14 cellular contexts compared by ENCODE assay signal in genomic region chr17:57462007-57462579, GRCh38.
DNase-seq lines count a peak whose midpoint lies in the region; ATAC-seq, FAIRE-seq and TF ChIP-seq lines count a peak whose summit lies in the region.
"Had no signal": no experiment of that assay in that cellular context is flagged by ENCODE, and none has a peak within 500 bp of the region (broad histone marks: within the 10 kb centered on the region; RNA-seq: fewer than 3 reads in every experiment).

No MANE protein-coding gene starts in this region.

- TF ChIP-seq CTCF in natural killer cell (IDR thresholded peaks at IDR 0.05): no peak
- no peak for TF ChIP-seq CTCF in GM13976 (IDR thresholded peaks at IDR 0.05; ENCODE audit: borderline replicate concordance, control extremely low read depth, extremely low read depth, insufficient read depth, missing control alignments)

- no peaks in the 10 kb centered on the region for H3K4me1 ChIP-seq in small intestine (ENCODE audit: control insufficient read depth in 2 of 2, insufficient read depth in 1 of 2, low read depth in 1 of 2, low read length in 1 of 2)
- H3K4me1 ChIP-seq: pancreas had no signal

- H3K27ac ChIP-seq in small intestine (ENCODE audit: low read depth in 1 of 2, low read length in 1 of 2): no peak overlapping the region
- H3K27ac ChIP-seq: SK-N-MC, VCaP had no signal

- peaks cover 61 to 68% of the 10 kb centered on the region in 2 donors for H3K4me1 Mint-ChIP-seq in natural killer cell treated with Interleukin-12 subunit alpha and Interleukin-12 subunit beta and Interleukin-15 and Interleukin-18, amount 100 ng/mL, for 72 hours (ENCODE audit: low read depth in 2 of 2)
- H3K4me1 Mint-ChIP-seq in natural killer cell: peaks cover 27% of the 10 kb centered on the region in 2 donors
- H3K4me1 Mint-ChIP-seq in activated CD4-positive, alpha-beta memory T cell treated with anti-CD3 and anti-CD28 coated beads for 36 hours (ENCODE audit: low read depth): peaks cover 68% of the 10 kb centered on the region
- H3K4me1 Mint-ChIP-seq in memory B cell: peaks cover 46% of the 10 kb centered on the region

- WGBS in small intestine, 3 donors: 82 to 93% (median 90%) methylated on average over 4 of the region's 4 CpGs

- no peaks in the 10 kb centered on the region for H3K27me3 ChIP-seq in small intestine (ENCODE audit: control insufficient read depth in 2 of 2, insufficient read depth in 2 of 2, low read length in 2 of 2)
- H3K27me3 ChIP-seq: pancreas had no signal

- H3K36me3 Mint-ChIP-seq in natural killer cell treated with Interleukin-12 subunit alpha and Interleukin-12 subunit beta and Interleukin-15 and Interleukin-18, amount 100 ng/mL, for 72 hours: peaks cover 5% of the 10 kb centered on the region
- H3K36me3 Mint-ChIP-seq in natural killer cell (no peaks in the 10 kb centered on the region), memory B cell (peaks cover 5% of the 10 kb centered on the region)
- peaks cover 5% of the 10 kb centered on the region for H3K36me3 Mint-ChIP-seq in activated CD4-positive, alpha-beta memory T cell treated with anti-CD3 and anti-CD28 coated beads for 36 hours

- intact Hi-C loops in natural killer cell (cut with micrococcal nuclease): no loop called here
- intact Hi-C loops in activated CD4-positive, alpha-beta memory T cell treated with anti-CD3 and anti-CD28 coated beads for 36 hours (cut with micrococcal nuclease): loop anchor here (2.0 to 5.0 kb wide), 4 partner anchors 23 to 220 kb away; partner anchors contain the start of gene MSI2

- POLR2A ChIA-PET in activated CD4-positive, alpha-beta memory T cell treated with anti-CD3 and anti-CD28 coated beads for 36 hours (lab: Charles Lee): interaction anchor here (1.3 to 3.7 kb wide), 2 partner anchors 12 to 21 kb away, joined by 3 to 25 read pairs; no protein-coding TSS in a partner anchor

- FAIRE-seq in small intestine (lab: Jason Lieb, UNC): no peak
- FAIRE-seq: pancreas had no signal

- ATAC-seq in natural killer cell treated with Interleukin-12 subunit alpha and Interleukin-12 subunit beta and Interleukin-15 and Interleukin-18, amount 100 ng/mL, for 72 hours: no peak
- ATAC-seq in natural killer cell (no peak), memory B cell (ENCODE audit: low read depth) (no peak)

- H3K9me3 ChIP-seq in small intestine (ENCODE audit: control insufficient read depth, low read depth): no peaks in the 10 kb centered on the region
- H3K9me3 ChIP-seq: pancreas had no signal

- H3K4me3 ChIP-seq in small intestine (ENCODE audit: low read depth in 1 of 2, low read length in 2 of 2): no peak overlapping the region
- H3K4me3 ChIP-seq: pancreas, SK-N-MC had no signal

- in situ Hi-C loops in GM13976 (cut with MboI; ENCODE audit: low sequenced_read_pairs, unreplicated experiment): no loop called here

- CTCF ChIA-PET in activated CD4-positive, alpha-beta memory T cell treated with anti-CD3 and anti-CD28 coated beads for 36 hours (lab: Charles Lee): interaction anchor here (1.0 to 3.0 kb wide), 3 partner anchors 21 to 210 kb away, joined by 3 to 17 read pairs (median 3); no protein-coding TSS in a partner anchor

- DNase-seq in natural killer cell treated with Interleukin-12 subunit alpha and Interleukin-12 subunit beta and Interleukin-15 and Interleukin-18, amount 100 ng/mL, for 72 hours (ENCODE audit: low spot score): no peak
- DNase-seq in natural killer cell (no peak), memory B cell (ENCODE audit: low spot score in 2 of 2) (no peak), germinal center (ENCODE audit: low spot score) (no peak), NCI-H446 (lab: John Stamatoyannopoulos, UW) (no peak), GM13976 (ENCODE audit: low spot score) (no peak), small intestine (no peak)
- DNase-seq in activated CD4-positive, alpha-beta memory T cell treated with anti-CD3 and anti-CD28 coated beads for 36 hours: no peak
- DNase-seq: foreskin fibroblast, NCI-H1105, pancreas had no signal

- H3K27ac Mint-ChIP-seq in natural killer cell treated with Interleukin-12 subunit alpha and Interleukin-12 subunit beta and Interleukin-15 and Interleukin-18, amount 100 ng/mL, for 72 hours: peak overlapping the region; percentile 92 to 93
- H3K27ac Mint-ChIP-seq in natural killer cell (no peak overlapping the region), memory B cell (peak overlapping the region; percentile 64)
- peak overlapping the region; percentile 96 for H3K27ac Mint-ChIP-seq in activated CD4-positive, alpha-beta memory T cell treated with anti-CD3 and anti-CD28 coated beads for 36 hours
- H3K27ac Mint-ChIP-seq: type B pancreatic cell had no signal

- H3K9me3 Mint-ChIP-seq in natural killer cell treated with Interleukin-12 subunit alpha and Interleukin-12 subunit beta and Interleukin-15 and Interleukin-18, amount 100 ng/mL, for 72 hours: no peaks in the 10 kb centered on the region
- H3K9me3 Mint-ChIP-seq in natural killer cell (no peaks in the 10 kb centered on the region), memory B cell (no peaks in the 10 kb centered on the region)
- no peaks in the 10 kb centered on the region for H3K9me3 Mint-ChIP-seq in activated CD4-positive, alpha-beta memory T cell treated with anti-CD3 and anti-CD28 coated beads for 36 hours
- H3K9me3 Mint-ChIP-seq: type B pancreatic cell had no signal

- peaks cover 0 to 34% of the 10 kb centered on the region in 2 donors for H3K27me3 Mint-ChIP-seq in natural killer cell treated with Interleukin-12 subunit alpha and Interleukin-12 subunit beta and Interleukin-15 and Interleukin-18, amount 100 ng/mL, for 72 hours
- peaks cover 35 to 64% of the 10 kb centered on the region in 2 donors for H3K27me3 Mint-ChIP-seq in natural killer cell (ENCODE audit: low read depth in 2 of 2)
- H3K27me3 Mint-ChIP-seq in activated CD4-positive, alpha-beta memory T cell treated with anti-CD3 and anti-CD28 coated beads for 36 hours: no peaks in the 10 kb centered on the region
- no peaks in the 10 kb centered on the region for H3K27me3 Mint-ChIP-seq in memory B cell
- H3K27me3 Mint-ChIP-seq: type B pancreatic cell had no signal

- no peaks in the 10 kb centered on the region for H3K36me3 ChIP-seq in small intestine (ENCODE audit: control insufficient read depth in 2 of 2, insufficient read depth in 2 of 2, low read length in 2 of 2)
- H3K36me3 ChIP-seq: pancreas had no signal

- peak overlapping the region; percentile 93 for H3K4me3 Mint-ChIP-seq in natural killer cell treated with Interleukin-12 subunit alpha and Interleukin-12 subunit beta and Interleukin-15 and Interleukin-18, amount 100 ng/mL, for 72 hours
- H3K4me3 Mint-ChIP-seq in natural killer cell (no peak overlapping the region), memory B cell (no peak overlapping the region)
- peak overlapping the region; percentile 57 for H3K4me3 Mint-ChIP-seq in activated CD4-positive, alpha-beta memory T cell treated with anti-CD3 and anti-CD28 coated beads for 36 hours
- H3K4me3 Mint-ChIP-seq: type B pancreatic cell had no signal

Comparison
In these comparisons a context has a peak if more than half of its experiments do, and no peak if none do; other contexts are left out.
1. H3K27ac Mint-ChIP-seq: peak in natural killer cell treated with Interleukin-12 subunit alpha and Interleukin-12 subunit beta and Interleukin-15 and Interleukin-18, amount 100 ng/mL, for 72 hours (2 of 2), activated CD4-positive, alpha-beta memory T cell treated with anti-CD3 and anti-CD28 coated beads for 36 hours (single experiment) and memory B cell (single experiment); none in natural killer cell (0 of 2).
2. H3K4me3 Mint-ChIP-seq: peak in natural killer cell treated with Interleukin-12 subunit alpha and Interleukin-12 subunit beta and Interleukin-15 and Interleukin-18, amount 100 ng/mL, for 72 hours (single experiment) and activated CD4-positive, alpha-beta memory T cell treated with anti-CD3 and anti-CD28 coated beads for 36 hours (single experiment); none in natural killer cell (single experiment) and memory B cell (single experiment).